ENCODE assay signal across 9 cellular contexts in the genomic region with DNA sequence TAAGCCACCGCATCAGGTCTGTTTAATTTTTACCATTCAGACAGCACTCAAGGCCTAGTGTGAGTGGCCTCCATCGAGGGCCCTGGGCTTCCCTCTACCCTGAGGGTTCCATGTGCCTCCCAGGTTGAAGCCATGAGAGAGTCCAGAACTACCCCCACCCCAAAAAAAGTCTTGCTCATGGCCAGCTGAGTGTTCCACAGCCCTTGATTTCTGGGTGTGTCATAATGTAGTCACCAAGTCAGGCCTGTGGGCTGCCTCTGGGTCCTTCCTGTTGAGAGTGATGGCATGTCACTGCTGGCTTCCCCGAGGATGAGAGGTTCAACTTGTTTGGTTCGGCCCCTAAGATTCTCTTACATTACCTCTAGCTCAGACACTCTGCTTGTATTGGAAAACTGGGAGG.
DNase-seq lines count a peak whose midpoint lies in the region; ATAC-seq lines count a peak whose summit lies in the region.
"Had no signal": no experiment of that assay in that cellular context is flagged by ENCODE, and none has a peak within 500 bp of the region (broad histone marks: within the 10 kb centered on the region; RNA-seq: fewer than 3 reads in every experiment).

No MANE protein-coding gene starts in this region.

- DNase-seq in HK-2 (ENCODE audit: unreplicated experiment) (peak; percentile 28), NCI-H2029 (lab: John Stamatoyannopoulos, UW) (no peak), AML-193 (lab: John Stamatoyannopoulos, UW) (no peak)
- peak; percentile 78 for DNase-seq in activated CD8-positive, alpha-beta memory T cell treated with anti-CD3 and anti-CD28 coated beads for 24 hours
- peak; percentile 24 to 56 (median 38) for DNase-seq in stimulated activated CD4-positive, alpha-beta T cell treated with anti-CD3 and anti-CD28 coated beads, TNF-alpha, amount 100 ng/mL, for 24 hours (ENCODE audit: low read depth in 3 of 3)
- DNase-seq: NCI-H1105 treated with DMSO at 0.1 percent for 48 hours had no signal

- peak; percentile 80 for ATAC-seq in esophagus mucosa
- ATAC-seq in GM21526 (IDR thresholded peaks at IDR 0.05; ENCODE audit: low FRiP score, unreplicated experiment): no peak
- no peak for ATAC-seq in GM21367 (IDR thresholded peaks at IDR 0.05; ENCODE audit: unreplicated experiment)

Comparison
In these comparisons a context has a peak if more than half of its experiments do, and no peak if none do; other contexts are left out.
1. DNase-seq: peak in HK-2 (single experiment), activated CD8-positive, alpha-beta memory T cell treated with anti-CD3 and anti-CD28 coated beads for 24 hours (single experiment) and stimulated activated CD4-positive, alpha-beta T cell treated with anti-CD3 and anti-CD28 coated beads, TNF-alpha, amount 100 ng/mL, for 24 hours (3 of 3); none in NCI-H2029 (single experiment) and AML-193 (0 of 2).